ENCODE assay signal across 20 cellular contexts in genomic region chr1:92567211-92567868, GRCh38.
DNase-seq lines count a peak whose midpoint lies in the region; ATAC-seq, FAIRE-seq and TF ChIP-seq lines count a peak whose summit lies in the region.
"Had no signal": no experiment of that assay in that cellular context is flagged by ENCODE, and none has a peak within 500 bp of the region (broad histone marks: within the 10 kb centered on the region; RNA-seq: fewer than 3 reads in every experiment).

No MANE protein-coding gene starts in this region.

- peaks cover 55% of the 10 kb centered on the region for H3K4me1 Mint-ChIP-seq in activated naive CD8-positive, alpha-beta T cell treated with anti-CD3 and anti-CD28 coated beads, Interleukin-2, amount 50 U/mL, for 24 hours
- peaks cover 37% of the 10 kb centered on the region for H3K4me1 Mint-ChIP-seq in activated naive CD8-positive, alpha-beta T cell treated with anti-CD3 and anti-CD28 coated beads for 36 hours
- H3K4me1 Mint-ChIP-seq in nephron progenitor cell, result no peaks in the 10 kb centered on the region
- H3K4me1 Mint-ChIP-seq: T-helper 17 cell had no signal

- CTCF ChIA-PET in PC-3 (lab: Charles Lee), result no interaction called here

- no peak overlapping the region for H3K4me2 ChIP-seq in PC-3 (ENCODE audit: low read length)

- H3K27ac Mint-ChIP-seq in activated naive CD8-positive, alpha-beta T cell treated with anti-CD3 and anti-CD28 coated beads, Interleukin-2, amount 50 U/mL, for 24 hours, result no peak overlapping the region
- H3K27ac Mint-ChIP-seq in activated naive CD8-positive, alpha-beta T cell treated with anti-CD3 and anti-CD28 coated beads for 36 hours, result no peak overlapping the region
- no peak overlapping the region for H3K27ac Mint-ChIP-seq in nephron progenitor cell
- H3K27ac Mint-ChIP-seq: activated CD8-positive, alpha-beta memory T cell treated with anti-CD3 and anti-CD28 coated beads, Interleukin-2, amount 10 ng/mL, durations not matched to agents 7 days and 5 days; CD4-positive, alpha-beta memory T cell; T-helper 17 cell had no signal

- H3K27ac ChIP-seq in PC-3 (ENCODE audit: low read length) (no peak overlapping the region), left ventricle myocardium inferior (replicated peaks) (no peak overlapping the region), gastroesophageal sphincter (no peak overlapping the region)
- H3K27ac ChIP-seq: neutrophil, upper lobe of left lung had no signal

- H3K4me1 ChIP-seq in PC-3 (ENCODE audit: insufficient read depth, low read length) (no peaks in the 10 kb centered on the region), left ventricle myocardium inferior (no peaks in the 10 kb centered on the region), gastroesophageal sphincter (no peaks in the 10 kb centered on the region)
- H3K4me1 ChIP-seq: upper lobe of left lung had no signal

- H3K36me3 Mint-ChIP-seq in activated naive CD8-positive, alpha-beta T cell treated with anti-CD3 and anti-CD28 coated beads, Interleukin-2, amount 50 U/mL, for 24 hours (ENCODE audit: low read depth), result peaks cover 71% of the 10 kb centered on the region
- peaks cover 44% of the 10 kb centered on the region for H3K36me3 Mint-ChIP-seq in activated naive CD8-positive, alpha-beta T cell treated with anti-CD3 and anti-CD28 coated beads for 36 hours
- no peaks in the 10 kb centered on the region for H3K36me3 Mint-ChIP-seq in nephron progenitor cell (ENCODE audit: low read depth)
- H3K36me3 Mint-ChIP-seq: CD4-positive, alpha-beta memory T cell had no signal

- no peaks in the 10 kb centered on the region for H3K27me3 Mint-ChIP-seq in activated naive CD8-positive, alpha-beta T cell treated with anti-CD3 and anti-CD28 coated beads, Interleukin-2, amount 50 U/mL, for 24 hours
- H3K27me3 Mint-ChIP-seq in activated naive CD8-positive, alpha-beta T cell treated with anti-CD3 and anti-CD28 coated beads for 36 hours, result no peaks in the 10 kb centered on the region
- no peaks in the 10 kb centered on the region for H3K27me3 Mint-ChIP-seq in nephron progenitor cell (ENCODE audit: low read depth, poor library complexity)
- H3K27me3 Mint-ChIP-seq: activated CD8-positive, alpha-beta memory T cell treated with anti-CD3 and anti-CD28 coated beads, Interleukin-2, amount 10 ng/mL, durations not matched to agents 7 days and 5 days; CD4-positive, alpha-beta memory T cell had no signal

- no peaks in the 10 kb centered on the region for H4K20me1 ChIP-seq in PC-3 (ENCODE audit: low read length)

- POLR2A ChIA-PET in PC-3 (lab: Charles Lee; ENCODE audit: unreplicated experiment), result interaction anchor here (0.5 kb wide), 1 partner anchor 105 kb away, joined by 18 read pairs; no protein-coding TSS in a partner anchor

- H3K9me2 ChIP-seq in PC-3 (replicated peaks; ENCODE audit: low read length), result no peaks in the 10 kb centered on the region

- no peak for TF ChIP-seq POLR2A in gastroesophageal sphincter (IDR thresholded peaks at IDR 0.05)

- H3K9me3 ChIP-seq in PC-3 (ENCODE audit: low read length) (no peaks in the 10 kb centered on the region), left ventricle myocardium inferior (replicated peaks) (no peaks in the 10 kb centered on the region), gastroesophageal sphincter (no peaks in the 10 kb centered on the region)
- H3K9me3 ChIP-seq: neutrophil, upper lobe of left lung had no signal

- H3K36me3 ChIP-seq in PC-3 (ENCODE audit: low read depth, low read length), result no peaks in the 10 kb centered on the region
- H3K36me3 ChIP-seq in left ventricle myocardium inferior, result peaks cover 9% of the 10 kb centered on the region
- no peaks in the 10 kb centered on the region for H3K36me3 ChIP-seq in gastroesophageal sphincter
- H3K36me3 ChIP-seq: neutrophil, upper lobe of left lung had no signal

- intact Hi-C loops in PC-3 (cut with micrococcal nuclease) (no loop called here), left ventricle myocardium inferior (cut with micrococcal nuclease) (no loop called here)

- no peak for DNase-seq in activated naive CD8-positive, alpha-beta T cell treated with anti-CD3 and anti-CD28 coated beads, Interleukin-2, amount 50 U/mL, for 24 hours
- DNase-seq in activated naive CD8-positive, alpha-beta T cell treated with anti-CD3 and anti-CD28 coated beads for 36 hours, result no peak
- DNase-seq in PC-3 (peak; percentile 50), fibroblast of gingiva (ENCODE audit: low read depth) (peak; percentile 46), GM19239 (ENCODE audit: insufficient read length, low spot score) (no peak), left ventricle myocardium inferior (no peak), nephron progenitor cell (no peak)
- DNase-seq: activated CD4-positive, CD25-positive, alpha-beta regulatory T cell; activated CD8-positive, alpha-beta memory T cell treated with anti-CD3 and anti-CD28 coated beads, Interleukin-2, amount 10 ng/mL, durations not matched to agents 7 days and 5 days; CD4-positive, alpha-beta memory T cell; left colon; midbrain; NCI-H187 treated with DMSO at 0.1 percent for 48 hours; NCI-H510A treated with DMSO at 0.1 percent for 48 hours; retina; stimulated activated naive CD4-positive, alpha-beta T cell treated with Interleukin-2 at 50 U/mL for 16 hours; T-helper 17 cell; upper lobe of left lung had no signal

- no peaks in the 10 kb centered on the region for H3K79me2 ChIP-seq in PC-3 (ENCODE audit: low read length)

- H3K4me3 Mint-ChIP-seq in activated naive CD8-positive, alpha-beta T cell treated with anti-CD3 and anti-CD28 coated beads, Interleukin-2, amount 50 U/mL, for 24 hours, result no peak overlapping the region
- no peak overlapping the region for H3K4me3 Mint-ChIP-seq in activated naive CD8-positive, alpha-beta T cell treated with anti-CD3 and anti-CD28 coated beads for 36 hours
- H3K4me3 Mint-ChIP-seq in nephron progenitor cell, result no peak overlapping the region
- H3K4me3 Mint-ChIP-seq: activated CD8-positive, alpha-beta memory T cell treated with anti-CD3 and anti-CD28 coated beads, Interleukin-2, amount 10 ng/mL, durations not matched to agents 7 days and 5 days; CD4-positive, alpha-beta memory T cell; T-helper 17 cell had no signal

- H3F3A ChIP-seq in PC-3 (ENCODE audit: low read length, unreplicated experiment), result no peaks in the 10 kb centered on the region

- H2AFZ ChIP-seq in PC-3 (ENCODE audit: low read length), result no peak overlapping the region

- H3K9me3 Mint-ChIP-seq in activated naive CD8-positive, alpha-beta T cell treated with anti-CD3 and anti-CD28 coated beads, Interleukin-2, amount 50 U/mL, for 24 hours, result no peaks in the 10 kb centered on the region
- H3K9me3 Mint-ChIP-seq in activated naive CD8-positive, alpha-beta T cell treated with anti-CD3 and anti-CD28 coated beads for 36 hours, result peaks cover 3% of the 10 kb centered on the region
- no peaks in the 10 kb centered on the region for H3K9me3 Mint-ChIP-seq in nephron progenitor cell
- H3K9me3 Mint-ChIP-seq: CD4-positive, alpha-beta memory T cell had no signal

- peak; percentile 80 for ATAC-seq in activated naive CD8-positive, alpha-beta T cell treated with anti-CD3 and anti-CD28 coated beads, Interleukin-2, amount 50 U/mL, for 24 hours
- ATAC-seq in PC-3 (peak; percentile 35), gastroesophageal sphincter (no peak)
- ATAC-seq: activated CD8-positive, alpha-beta memory T cell treated with anti-CD3 and anti-CD28 coated beads, Interleukin-2, amount 10 ng/mL, durations not matched to agents 7 days and 5 days; left colon; T-helper 17 cell had no signal

- TF ChIP-seq EP300 in gastroesophageal sphincter (IDR thresholded peaks at IDR 0.05), result no peak

- H3K9ac ChIP-seq in PC-3 (ENCODE audit: low read length), result no peak overlapping the region

- 81 to 100% methylated on average over 1 of the region's 1 CpG for WGBS in gastroesophageal sphincter (ENCODE audit: low coverage in 1 of 2), 2 donors

- no TSS peak for BruUV-seq in PC-3 (replicated peaks; lab: Mats Ljungman, UMichigan)

- H3K4me3 ChIP-seq in PC-3 (ENCODE audit: low read length) (no peak overlapping the region), left ventricle myocardium inferior (no peak overlapping the region), gastroesophageal sphincter (no peak overlapping the region)
- H3K4me3 ChIP-seq: upper lobe of left lung had no signal

- FAIRE-seq in GM19239 (lab: Jason Lieb, UNC), result no peak

- H3K27me3 ChIP-seq in PC-3 (ENCODE audit: low read length) (no peaks in the 10 kb centered on the region), left ventricle myocardium inferior (ENCODE audit: low read depth) (no peaks in the 10 kb centered on the region), gastroesophageal sphincter (no peaks in the 10 kb centered on the region)
- H3K27me3 ChIP-seq: neutrophil, upper lobe of left lung had no signal

- TF ChIP-seq CTCF in PC-3 (conservative IDR thresholded peaks at IDR 0.05; ENCODE audit: low read depth, low read length) (no peak), left ventricle myocardium inferior (IDR thresholded peaks at IDR 0.05; ENCODE audit: borderline replicate concordance) (no peak), nephron progenitor cell (IDR thresholded peaks at IDR 0.05) (no peak), gastroesophageal sphincter (IDR thresholded peaks at IDR 0.05) (no peak)

Comparison
In these comparisons a context has a peak if more than half of its experiments do, and no peak if none do; other contexts are left out.
1. DNase-seq: peak in PC-3 (single experiment) and fibroblast of gingiva (single experiment); none in activated naive CD8-positive, alpha-beta T cell treated with anti-CD3 and anti-CD28 coated beads, Interleukin-2, amount 50 U/mL, for 24 hours (single experiment), activated naive CD8-positive, alpha-beta T cell treated with anti-CD3 and anti-CD28 coated beads for 36 hours (single experiment), GM19239 (single experiment), left ventricle myocardium inferior (single experiment) and nephron progenitor cell (single experiment).